ENCODE assay signal across 11 cellular contexts in the genomic region with DNA sequence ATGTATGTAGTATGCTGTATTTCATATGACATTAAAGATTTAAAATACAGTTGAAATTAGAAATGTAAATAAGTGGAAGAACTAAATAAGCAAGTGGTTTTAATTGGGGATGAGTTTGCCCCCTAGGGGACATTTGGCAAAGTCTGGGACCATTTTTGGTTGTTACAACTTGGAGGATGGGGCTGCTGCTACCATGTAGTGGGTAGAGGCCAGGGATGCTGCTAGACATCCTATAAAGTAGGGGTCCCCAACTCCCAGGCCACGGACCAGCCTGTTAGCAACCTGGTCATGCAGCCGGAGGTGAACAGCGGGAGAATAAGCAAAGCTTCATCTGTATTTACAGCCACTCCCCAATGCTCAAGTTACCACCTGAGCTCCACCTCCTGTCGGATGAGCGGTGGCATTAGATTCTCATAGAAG. TPM values are rescaled to one million over a fixed set of nuclear protein-coding genes. Genes with fewer than 3 reads are reported as not detected.
DNase-seq lines count a peak whose midpoint lies in the region; TF ChIP-seq lines count a peak whose summit lies in the region.
"Had no signal": no experiment of that assay in that cellular context is flagged by ENCODE, and none has a peak within 500 bp of the region (broad histone marks: within the 10 kb centered on the region; RNA-seq: fewer than 3 reads in every experiment).

No MANE protein-coding gene starts in this region.

- H3K4me2 ChIP-seq in Karpas-422 (ENCODE audit: low read depth, low read length, poor library complexity, severe bottlenecking): no peak overlapping the region

- no peaks in the 10 kb centered on the region for H3K79me2 ChIP-seq in Karpas-422 (ENCODE audit: low read length)

- H3K4me1 Mint-ChIP-seq in neural crest cell: no peaks in the 10 kb centered on the region

- peak; percentile 44 for TF ChIP-seq CTCF in neural crest cell (conservative IDR thresholded peaks at IDR 0.05)

- H3K27me3 ChIP-seq in Karpas-422 (ENCODE audit: low read length): no peaks in the 10 kb centered on the region
- H3K27me3 ChIP-seq in H7 (ENCODE audit: control insufficient read depth, insufficient read depth, low read length): no peaks in the 10 kb centered on the region
- H3K27me3 ChIP-seq: SJSA1, suprapubic skin had no signal

- no peak overlapping the region for H3K9ac ChIP-seq in Karpas-422 (ENCODE audit: low read length)

- H3K36me3 ChIP-seq in Karpas-422 (ENCODE audit: insufficient read depth, low read length): no peaks in the 10 kb centered on the region
- no peaks in the 10 kb centered on the region for H3K36me3 ChIP-seq in H7 (replicated peaks; ENCODE audit: control insufficient read depth, insufficient read depth, low read length)
- H3K36me3 ChIP-seq: SJSA1, suprapubic skin had no signal

- H3K4me3 Mint-ChIP-seq in neural crest cell: no peak overlapping the region

- no peak overlapping the region for H3K27ac Mint-ChIP-seq in neural crest cell (ENCODE audit: unreplicated experiment)

- DNase-seq in ELR (ENCODE audit: low read depth) (peak; percentile 30), Karpas-422 (peak; percentile 46), dermis blood vessel endothelial cell (peak; percentile 36), neural crest cell (ENCODE audit: low read depth, low spot score) (no peak), NCI-H446 (lab: John Stamatoyannopoulos, UW) (no peak), activated T-cell treated with anti-CD3 and anti-CD28 coated beads for 4 hours (no peak), H7 (no peak)
- DNase-seq: head of caudate nucleus, right cardiac atrium had no signal

- no peaks in the 10 kb centered on the region for H3K9me3 Mint-ChIP-seq in neural crest cell

- H4K20me1 ChIP-seq in Karpas-422 (ENCODE audit: insufficient read depth, low read depth, low read length): no peaks in the 10 kb centered on the region

- H3K27me3 Mint-ChIP-seq in neural crest cell (ENCODE audit: low read depth): no peaks in the 10 kb centered on the region

- H3K4me1 ChIP-seq in Karpas-422 (ENCODE audit: low read length): no peaks in the 10 kb centered on the region

- H3K36me3 Mint-ChIP-seq in neural crest cell (ENCODE audit: low read depth): no peaks in the 10 kb centered on the region

- no peak overlapping the region for H3K27ac ChIP-seq in Karpas-422 (ENCODE audit: low read length)
- H3K27ac ChIP-seq: SJSA1, suprapubic skin had no signal

- H3K9me2 ChIP-seq in Karpas-422 (replicated peaks; ENCODE audit: insufficient read depth, low read length): no peaks in the 10 kb centered on the region

- H3K9me3 ChIP-seq in Karpas-422 (ENCODE audit: low read length): no peaks in the 10 kb centered on the region
- H3K9me3 ChIP-seq: SJSA1, suprapubic skin had no signal

- H3K4me3 ChIP-seq in Karpas-422 (ENCODE audit: low read length): no peak overlapping the region
- no peak overlapping the region for H3K4me3 ChIP-seq in H7 (ENCODE audit: insufficient read depth, low read depth, low read length)
- H3K4me3 ChIP-seq: SJSA1, suprapubic skin had no signal

- no peak overlapping the region for H2AFZ ChIP-seq in Karpas-422 (ENCODE audit: low read length)

RNA-seq across cellular contexts. Expression of gene ASNSD1, which starts 27.9 kb away (rescaled TPM):
- 35.4 and 43.8 TPM in 2 replicates for total RNA-seq in Karpas-422 (2014; rRNA removed; shearing (Covaris generic); ENCODE audit: low replicate concordance)
- total RNA-seq in dermis blood vessel endothelial cell (73.2 and 75.4 TPM in 2 replicates), neural crest cell (46.8 and 51.0 TPM in 2 replicates)
- 45.4 and 51.9 TPM in 2 replicates for total RNA-seq in H7 (2014; rRNA removed; shearing (Covaris generic))

RNA-seq across cellular contexts. Expression of gene ANKAR, which starts 41.1 kb away (rescaled TPM):
- total RNA-seq in Karpas-422 (2014; rRNA removed; shearing (Covaris generic); ENCODE audit: low replicate concordance): 5.7 and 24.9 TPM in 2 replicates
- total RNA-seq in dermis blood vessel endothelial cell: 4.8 and 6.8 TPM in 2 replicates
- total RNA-seq in neural crest cell: 3.0 and 4.8 TPM in 2 replicates
- total RNA-seq in H7 (2014; rRNA removed; shearing (Covaris generic)): 1.8 and 2.7 TPM in 2 replicates

RNA-seq across cellular contexts. Expression of gene SLC40A1, which starts 52.8 kb away (rescaled TPM):
- not detected in 2 replicates for total RNA-seq in Karpas-422 (2014; rRNA removed; shearing (Covaris generic); ENCODE audit: low replicate concordance)
- total RNA-seq in dermis blood vessel endothelial cell (98.0 and 113 TPM in 2 replicates), neural crest cell (2.0 and 2.6 TPM in 2 replicates)
- 0.55 and 1.9 TPM in 2 replicates for total RNA-seq in H7 (2014; rRNA removed; shearing (Covaris generic))

Comparison
In these comparisons a context has a peak if more than half of its experiments do, and no peak if none do; other contexts are left out.
1. DNase-seq: peak in ELR (single experiment), Karpas-422 (single experiment) and dermis blood vessel endothelial cell (single experiment); none in neural crest cell (single experiment), NCI-H446 (0 of 2), activated T-cell treated with anti-CD3 and anti-CD28 coated beads for 4 hours (single experiment) and H7 (single experiment).
2. RNA of gene SLC40A1, which starts 52.8 kb away (total RNA-seq): 98.0 to 113 TPM in dermis blood vessel endothelial cell; 2.0 to 2.6 TPM in neural crest cell, 0.55 to 1.9 TPM in H7 and not detected in Karpas-422; every median in the first group is over 10 times any median in the second.